ENCODE assay signal across 1 cellular context in genomic region chr1:240491796-240492195, GRCh38.
TF ChIP-seq lines count a peak whose summit lies in the region.

No MANE protein-coding gene starts in this region.

TF ChIP-seq in H1, 55 proteins besides CTCF, POLR2A, EP300 and RAD21 (continued from another document):
- TF ChIP-seq NANOG (IDR thresholded peaks at IDR 0.05; ENCODE audit: insufficient read depth, low read depth, low read length, poor library complexity, severe bottlenecking) (no peak), JUN (IDR thresholded peaks at IDR 0.05; ENCODE audit: low read depth, low read length) (no peak), HDAC6 (IDR thresholded peaks at IDR 0.05; ENCODE audit: low read depth, low read length) (no peak), RFX5 (IDR thresholded peaks at IDR 0.05; ENCODE audit: borderline replicate concordance, low read depth, low read length) (no peak), MAFK (IDR thresholded peaks at IDR 0.05; ENCODE audit: low read depth, low read length) (peak; percentile 86), YY1 (IDR thresholded peaks at IDR 0.05; ENCODE audit: low read depth, low read length) (no peak), EGR1 (IDR thresholded peaks at IDR 0.05; ENCODE audit: borderline replicate concordance, low read depth, low read length) (no peak)
